8 cellular contexts compared by ENCODE assay signal in the genomic region with DNA sequence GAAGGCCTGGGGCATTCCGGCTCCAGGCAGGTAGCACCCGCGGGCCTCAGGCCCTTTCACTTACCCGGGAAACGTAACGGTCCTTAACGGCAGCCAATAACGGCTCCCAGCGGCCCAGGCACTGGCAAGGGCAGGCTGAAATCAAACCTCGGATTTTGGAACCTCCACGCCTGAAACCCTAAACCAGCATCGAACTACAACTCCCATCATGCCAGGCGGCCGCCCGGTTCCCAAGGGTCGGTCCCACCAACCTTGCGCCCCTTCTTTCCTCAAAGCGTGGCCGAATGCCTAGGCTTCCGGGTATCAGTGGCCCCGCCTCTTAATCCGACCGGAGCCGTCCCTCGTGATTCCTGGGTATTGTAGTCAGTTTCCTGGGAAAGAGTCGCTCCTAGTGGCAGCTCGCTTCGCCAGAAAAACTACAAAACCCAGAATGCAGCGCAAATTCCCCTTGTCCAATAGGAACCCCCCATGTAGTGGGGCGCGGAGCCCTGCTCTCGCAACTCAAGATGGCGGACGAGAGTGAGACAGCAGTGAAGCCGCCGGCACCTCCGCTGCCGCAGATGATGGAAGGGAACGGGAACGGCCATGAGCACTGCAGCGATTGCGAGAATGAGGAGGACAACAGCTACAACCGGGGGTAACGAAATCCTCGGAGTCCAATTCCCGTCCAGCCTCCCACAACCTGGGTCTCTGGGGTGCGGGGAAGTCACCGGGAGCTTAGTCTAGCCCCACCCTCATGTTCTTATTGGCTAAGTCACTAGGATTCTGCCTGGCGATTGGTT. TPM values are rescaled to one million over a fixed set of nuclear protein-coding genes. Genes with fewer than 3 reads are reported as not detected.
DNase-seq lines count a peak whose midpoint lies in the region; TF ChIP-seq lines count a peak whose summit lies in the region.

A gene (plus strand): TSS at position 494 of the 782 bp plus-strand sequence. CDS start 13 bp downstream, at position 507.

- no peaks in the 10 kb centered on the region for H3K36me3 ChIP-seq in effector memory CD4-positive, alpha-beta T cell (ENCODE audit: control insufficient read depth, insufficient read depth, low read length)

- POLR2A ChIA-PET in activated CD8-positive, alpha-beta memory T cell treated with anti-CD3 and anti-CD28 coated beads for 36 hours (lab: Charles Lee) = interaction anchor here (0.5 to 2.4 kb wide), 5 partner anchors 10 to 100 kb away, joined by 3 to 11 read pairs (median 6); a partner anchor contains a TSS

- TF ChIP-seq CTCF in GM20000 (IDR thresholded peaks at IDR 0.05; ENCODE audit: extremely low read depth, missing control alignments) = no peak

- peak within 1 kb of the TSS; percentile 95 for H3K27ac ChIP-seq in effector memory CD4-positive, alpha-beta T cell (ENCODE audit: insufficient read depth, low read length, poor library complexity, severe bottlenecking)

- no peaks in the 10 kb centered on the region for H3K9me3 ChIP-seq in effector memory CD4-positive, alpha-beta T cell (ENCODE audit: control insufficient read depth, low read length)

- peak; percentile 98 for DNase-seq in CMK (ENCODE audit: low read depth)
- peak; percentile 90 for DNase-seq in GM20000 (ENCODE audit: low spot score)
- DNase-seq in HT-29 (ENCODE audit: low spot score) = peak; percentile 100
- DNase-seq in NOMO-1 (lab: John Stamatoyannopoulos, UW; ENCODE audit: unreplicated experiment in 2 of 2) = peak; percentile 97 to 99
- peak; percentile 92 to 96 (median 96) for DNase-seq in effector memory CD4-positive, alpha-beta T cell
- peak; percentile 99 for DNase-seq in lung microvascular endothelial cell (ENCODE audit: low read depth in 2 of 2)
- peak; percentile 91 to 98 (median 91) for DNase-seq in stimulated activated CD4-positive, alpha-beta T cell treated with anti-CD3 and anti-CD28 coated beads, TNF-alpha, amount 100 ng/mL, for 48 hours (ENCODE audit: low read depth in 3 of 3)

- H3K4me1 ChIP-seq in effector memory CD4-positive, alpha-beta T cell (ENCODE audit: control insufficient read depth, insufficient read depth, low read length, poor library complexity, severe bottlenecking) = peaks cover 25% of the 10 kb centered on the region

- no peaks in the 10 kb centered on the region for H3K27me3 ChIP-seq in effector memory CD4-positive, alpha-beta T cell (replicated peaks; ENCODE audit: control insufficient read depth, insufficient read depth, low read length, poor library complexity, severe bottlenecking)

- H3K4me3 ChIP-seq in effector memory CD4-positive, alpha-beta T cell (ENCODE audit: insufficient read depth, low read depth, low read length, poor library complexity, severe bottlenecking) = peak within 1 kb of the TSS; percentile 94

- CTCF ChIA-PET in activated CD8-positive, alpha-beta memory T cell treated with anti-CD3 and anti-CD28 coated beads for 36 hours (lab: Charles Lee) = interaction anchor here (0.8 to 2.7 kb wide), 4 partner anchors 11 to 100 kb away, joined by 3 to 9 read pairs (median 4); a partner anchor contains a TSS

RNA-seq across cellular contexts. Expression of the gene that starts here (rescaled TPM):
- 59.2 and 77.1 TPM in 2 replicates for total RNA-seq in HT-29 (2014; rRNA removed; shearing (Covaris generic))
- 100 to 1,000 TPM; 179 to 180 TPM for total RNA-seq in activated CD8-positive, alpha-beta memory T cell treated with anti-CD3 and anti-CD28 coated beads for 36 hours
- total RNA-seq in lung microvascular endothelial cell = 42.5 and 61.3 TPM in 2 replicates

Comparison
In these comparisons a context has a peak if more than half of its experiments do, and no peak if none do; other contexts are left out.
1. Peak in every context shown above with its lines: DNase-seq, H3K4me3 ChIP-seq and H3K27ac ChIP-seq.